In genomic region chr7:130273081-130273699, GRCh38 we compare ENCODE assay signal across 8 cellular contexts. TPM values are rescaled to one million over a fixed set of nuclear protein-coding genes. Genes with fewer than 3 reads are reported as not detected.
DNase-seq lines count a peak whose midpoint lies in the region; ATAC-seq and TF ChIP-seq lines count a peak whose summit lies in the region.

No MANE protein-coding gene starts in this region.

- DNase-seq in AG04449 (ENCODE audit: low read depth, low spot score) (no peak), M059J (ENCODE audit: low read depth) (peak; percentile 77), hepatocyte (ENCODE audit: low spot score) (peak; percentile 87), immature natural killer cell (no peak)
- DNase-seq in activated CD8-positive, alpha-beta T cell treated with anti-CD3 and anti-CD28 coated beads for 36 hours, result peak; percentile 30
- peak; percentile 7 for DNase-seq in stimulated activated naive CD8-positive, alpha-beta T cell treated with anti-CD3 and anti-CD28 coated beads, Interleukin-15, Interleukin-2, amounts not matched to agents 100 U/mL and 50 U/mL, for 24 hours

- H3K79me2 ChIP-seq in hepatocyte, result peaks cover 5% of the 10 kb centered on the region

- intact Hi-C loops in activated CD8-positive, alpha-beta T cell treated with anti-CD3 and anti-CD28 coated beads for 36 hours (cut with micrococcal nuclease), result no loop called here

- peak overlapping the region; percentile 90 for H3K27ac ChIP-seq in hepatocyte

- H3K36me3 Mint-ChIP-seq in activated CD8-positive, alpha-beta T cell treated with anti-CD3 and anti-CD28 coated beads for 36 hours (ENCODE audit: low read depth), result no peaks in the 10 kb centered on the region
- no peaks in the 10 kb centered on the region for H3K36me3 Mint-ChIP-seq in immature natural killer cell

- no peaks in the 10 kb centered on the region for H3K36me3 ChIP-seq in hepatocyte (replicated peaks; ENCODE audit: insufficient read depth, low read depth)

- H3K27me3 Mint-ChIP-seq in activated CD8-positive, alpha-beta T cell treated with anti-CD3 and anti-CD28 coated beads for 36 hours, result peaks cover 9% of the 10 kb centered on the region
- peaks cover 0 to 13% (median 4%) of the 10 kb centered on the region in 3 donors for H3K27me3 Mint-ChIP-seq in immature natural killer cell (ENCODE audit: low read depth in 3 of 3)

- H4K20me1 ChIP-seq in hepatocyte (ENCODE audit: insufficient read depth, poor library complexity, severe bottlenecking), result no peaks in the 10 kb centered on the region

- POLR2A ChIA-PET in AG04449 (lab: Yijun Ruan, JAX), result interaction anchor here (0.8 to 1.2 kb wide), 4 partner anchors 20 to 221 kb away, joined by 3 to 7 read pairs (median 4); partner anchors contain the start of genes CPA4 and TMEM209
- POLR2A ChIA-PET in activated CD8-positive, alpha-beta T cell treated with anti-CD3 and anti-CD28 coated beads for 36 hours (lab: Charles Lee), result interaction anchor here (0.6 kb wide), 1 partner anchor 82 kb away, joined by 3 read pairs; no protein-coding TSS in a partner anchor

- peak; percentile 59 for ATAC-seq in activated CD8-positive, alpha-beta T cell treated with anti-CD3 and anti-CD28 coated beads for 36 hours
- ATAC-seq in stimulated activated naive CD8-positive, alpha-beta T cell treated with anti-CD3 and anti-CD28 coated beads, Interleukin-15, Interleukin-2, amounts not matched to agents 100 U/mL and 50 U/mL, for 24 hours, result no peak
- ATAC-seq in HG03520 (IDR thresholded peaks at IDR 0.05; ENCODE audit: unreplicated experiment), result no peak
- no peak for ATAC-seq in HG02610 (IDR thresholded peaks at IDR 0.05; ENCODE audit: unreplicated experiment)

- peak overlapping the region; percentile 57 for H3K4me3 Mint-ChIP-seq in activated CD8-positive, alpha-beta T cell treated with anti-CD3 and anti-CD28 coated beads for 36 hours
- peak overlapping the region in 1 of 5 donors; percentile 23 for H3K4me3 Mint-ChIP-seq in immature natural killer cell

- no peaks in the 10 kb centered on the region for H3K9me3 ChIP-seq in hepatocyte (ENCODE audit: low read depth)

- H2AFZ ChIP-seq in hepatocyte, result no peak overlapping the region

- 9% methylated on average over 19 of the region's 19 CpGs for WGBS in hepatocyte (ENCODE audit: low lambda C conversion rate, missing lambda C conversion rate)

- H3K4me1 Mint-ChIP-seq in activated CD8-positive, alpha-beta T cell treated with anti-CD3 and anti-CD28 coated beads for 36 hours (ENCODE audit: low read depth), result peaks cover 33% of the 10 kb centered on the region
- peaks cover 0 to 2% of the 10 kb centered on the region in 2 donors for H3K4me1 Mint-ChIP-seq in immature natural killer cell

- no peak overlapping the region for H3K27ac Mint-ChIP-seq in activated CD8-positive, alpha-beta T cell treated with anti-CD3 and anti-CD28 coated beads for 36 hours
- no peak overlapping the region for H3K27ac Mint-ChIP-seq in immature natural killer cell

- H3K9me3 Mint-ChIP-seq in activated CD8-positive, alpha-beta T cell treated with anti-CD3 and anti-CD28 coated beads for 36 hours, result no peaks in the 10 kb centered on the region
- H3K9me3 Mint-ChIP-seq in immature natural killer cell, result no peaks in the 10 kb centered on the region

- no peaks in the 10 kb centered on the region for H3K9me2 ChIP-seq in hepatocyte (replicated peaks; ENCODE audit: insufficient read depth)

- no peak for TF ChIP-seq CTCF in AG04449 (IDR thresholded peaks at IDR 0.05; ENCODE audit: insufficient read depth, low read length, missing control alignments)
- no peak for TF ChIP-seq CTCF in activated CD8-positive, alpha-beta T cell treated with anti-CD3 and anti-CD28 coated beads for 36 hours (IDR thresholded peaks at IDR 0.05)
- no peak for TF ChIP-seq CTCF in hepatocyte (IDR thresholded peaks at IDR 0.05; ENCODE audit: poor library complexity)

- H3K27me3 ChIP-seq in hepatocyte, result no peaks in the 10 kb centered on the region

- H3K4me2 ChIP-seq in hepatocyte, result peak overlapping the region; percentile 70

- CTCF ChIA-PET in AG04449 (lab: Yijun Ruan, JAX), result interaction anchor here (0.6 to 2.1 kb wide), 5 partner anchors 10 to 29 kb away, joined by 3 to 6 read pairs (median 3); no protein-coding TSS in a partner anchor
- CTCF ChIA-PET in activated CD8-positive, alpha-beta T cell treated with anti-CD3 and anti-CD28 coated beads for 36 hours (lab: Charles Lee), result interaction anchor here (0.7 kb wide), 1 partner anchor 171 kb away, joined by 3 read pairs; no protein-coding TSS in a partner anchor

- H3K4me3 ChIP-seq in AG04449 (ENCODE audit: low read depth, low read length) (peak overlapping the region; percentile 20; the same call in 1 of the 2 replicates), hepatocyte (no peak overlapping the region)

- H3K4me1 ChIP-seq in hepatocyte (ENCODE audit: insufficient read depth), result peaks cover 33% of the 10 kb centered on the region

RNA-seq across cellular contexts. Expression of gene CPA2, which starts 6.5 kb away (rescaled TPM):
- total RNA-seq in M059J (2014; rRNA removed; shearing (Covaris generic)), result 0.17 and 3.0 TPM in 2 replicates
- not detected for total RNA-seq in activated CD8-positive, alpha-beta T cell treated with anti-CD3 and anti-CD28 coated beads for 36 hours
- total RNA-seq in hepatocyte, result 198 and 298 TPM in 2 replicates
- 284 and 303 TPM in 2 replicates for polyA plus RNA-seq in hepatocyte
- not detected for polyA plus RNA-seq in immature natural killer cell

RNA-seq across cellular contexts. Expression of gene CPA4, which starts 19.8 kb away (rescaled TPM):
- 564 and 723 TPM in 2 replicates for total RNA-seq in M059J (2014; rRNA removed; shearing (Covaris generic))
- total RNA-seq in activated CD8-positive, alpha-beta T cell treated with anti-CD3 and anti-CD28 coated beads for 36 hours, result not detected
- 1.1 and 2.1 TPM in 2 replicates for total RNA-seq in hepatocyte
- polyA plus RNA-seq in hepatocyte (1.9 and 3.3 TPM in 2 replicates), immature natural killer cell (not detected)

Comparison
In these comparisons a context has a peak if more than half of its experiments do, and no peak if none do; other contexts are left out.
1. DNase-seq: peak in M059J (single experiment), activated CD8-positive, alpha-beta T cell treated with anti-CD3 and anti-CD28 coated beads for 36 hours (single experiment), hepatocyte (single experiment) and stimulated activated naive CD8-positive, alpha-beta T cell treated with anti-CD3 and anti-CD28 coated beads, Interleukin-15, Interleukin-2, amounts not matched to agents 100 U/mL and 50 U/mL, for 24 hours (single experiment); none in AG04449 (single experiment) and immature natural killer cell (0 of 3).
2. RNA of gene CPA2, which starts 6.5 kb away (total RNA-seq): 198 to 298 TPM in hepatocyte; 0.17 to 3.0 TPM in M059J and not detected in activated CD8-positive, alpha-beta T cell treated with anti-CD3 and anti-CD28 coated beads for 36 hours; every median in the first group is over 10 times any median in the second.
3. RNA of gene CPA4, which starts 19.8 kb away (total RNA-seq): 564 to 723 TPM in M059J; 1.1 to 2.1 TPM in hepatocyte and not detected in activated CD8-positive, alpha-beta T cell treated with anti-CD3 and anti-CD28 coated beads for 36 hours; every median in the first group is over 100 times any median in the second.